1 cellular context compared by ENCODE assay signal in the genomic region with DNA sequence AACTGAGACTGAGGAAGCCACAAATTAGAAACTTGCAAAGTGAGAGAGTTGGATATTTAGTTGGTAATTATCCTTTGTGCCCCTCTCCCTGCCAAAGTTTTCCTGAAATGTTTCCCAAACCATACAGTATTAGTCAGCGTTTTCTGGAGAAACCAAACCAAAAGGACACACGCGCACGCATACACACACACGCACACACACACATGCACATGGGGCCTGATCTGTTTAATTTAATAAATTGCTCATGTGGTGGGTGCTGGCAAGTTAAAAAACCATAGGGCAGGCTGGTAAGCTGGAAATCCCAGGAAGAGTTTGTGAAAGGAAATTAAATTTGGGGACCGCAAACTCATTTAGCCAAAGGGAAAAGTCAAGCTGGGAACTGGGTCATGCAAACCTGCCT.
TF ChIP-seq lines count a peak whose summit lies in the region.

No MANE protein-coding gene starts in this region.

TF ChIP-seq in K562, 482 proteins besides CTCF, POLR2A, EP300 and RAD21:
- no peak for TF ChIP-seq ZNF589 (CRISPR knock-in tag; IDR thresholded peaks at IDR 0.05; ENCODE audit: low read depth)
- TF ChIP-seq ILF3 (IDR thresholded peaks at IDR 0.05; ENCODE audit: borderline replicate concordance), result no peak
- TF ChIP-seq FOXA1 (IDR thresholded peaks at IDR 0.05; ENCODE audit: borderline replicate concordance), result no peak
- TF ChIP-seq ZNF436 (CRISPR knock-in tag; IDR thresholded peaks at IDR 0.05), result no peak
- TF ChIP-seq MAFK (IDR thresholded peaks at IDR 0.05; ENCODE audit: low read length), result no peak
- TF ChIP-seq NR2C1 (IDR thresholded peaks at IDR 0.05), result no peak
- TF ChIP-seq NR2C1 (tag; IDR thresholded peaks at IDR 0.05), result no peak
- no peak for TF ChIP-seq LEF1 (IDR thresholded peaks at IDR 0.05)
- 0 out of 2 replicates have a peak, but pooled peaks have one; percentile 5 for TF ChIP-seq MAFG (tag; conservative IDR thresholded peaks at IDR 0.05)
TF ChIP-seq in K562: peak in this region for 1.
